18 cellular contexts compared by ENCODE assay signal in genomic region chr17:82949361-82949760, GRCh38.
"Had no signal": no experiment of that assay in that cellular context is flagged by ENCODE, and none has a peak within 500 bp of the region (broad histone marks: within the 10 kb centered on the region; RNA-seq: fewer than 3 reads in every experiment).

No MANE protein-coding gene starts in this region.

- H3K4me1 ChIP-seq: body of pancreas, suprapubic skin had no signal

- ATAC-seq: body of pancreas; naive thymus-derived CD8-positive, alpha-beta T cell; right cardiac atrium had no signal

- H3K27ac Mint-ChIP-seq: activated CD4-positive, alpha-beta T cell treated with anti-CD3 and anti-CD28 coated beads, Interleukin-2, amount 10 ng/mL, durations not matched to agents 7 days and 5 days; activated T-helper 1 cell treated with anti-CD3 and anti-CD28 coated beads, Interleukin-12 subunit alpha, Interleukin-12 subunit beta, Interleukin-2, Interleukin-4 antibody, amounts not matched to agents 30 ng/mL and 10 ng/mL and 1 ng/mL, durations not matched to agents 14 hours and 24 hours and 36 hours; type B pancreatic cell had no signal

- H3K4me3 Mint-ChIP-seq: activated CD4-positive, alpha-beta T cell treated with anti-CD3 and anti-CD28 coated beads, Interleukin-2, amount 10 ng/mL, durations not matched to agents 7 days and 5 days; activated naive CD4-positive, alpha-beta T cell treated with anti-CD3 and anti-CD28 coated beads, Interleukin-2, amount 50 U/mL, for 24 hours; activated T-helper 1 cell treated with anti-CD3 and anti-CD28 coated beads, Interleukin-12 subunit alpha, Interleukin-12 subunit beta, Interleukin-2, Interleukin-4 antibody, amounts not matched to agents 30 ng/mL and 10 ng/mL and 1 ng/mL, durations not matched to agents 14 hours and 24 hours and 36 hours; immature natural killer cell; naive thymus-derived CD8-positive, alpha-beta T cell; stimulated activated naive CD8-positive, alpha-beta T cell treated with anti-CD3 and anti-CD28 coated beads, Interleukin-15, Interleukin-2, amounts not matched to agents 100 ng/mL and 50 ng/mL, for 24 hours; type B pancreatic cell had no signal

- H3K27ac ChIP-seq: body of pancreas, epithelial cell of prostate, SK-N-MC, suprapubic skin had no signal

- H3K4me3 ChIP-seq: body of pancreas, SK-N-MC, suprapubic skin had no signal

- DNase-seq: activated CD4-positive, alpha-beta T cell treated with anti-CD3 and anti-CD28 coated beads, Interleukin-2, amount 10 ng/mL, durations not matched to agents 7 days and 5 days; amygdala; central memory CD4-positive, alpha-beta T cell; cortex of kidney; effector memory CD4-positive, alpha-beta T cell; foreskin melanocyte; immature natural killer cell; T-helper 9 cell had no signal

- H3K27me3 ChIP-seq: body of pancreas, suprapubic skin had no signal

- H3K27me3 Mint-ChIP-seq: activated CD4-positive, alpha-beta T cell treated with anti-CD3 and anti-CD28 coated beads, Interleukin-2, amount 10 ng/mL, durations not matched to agents 7 days and 5 days; activated naive CD4-positive, alpha-beta T cell treated with anti-CD3 and anti-CD28 coated beads, Interleukin-2, amount 50 U/mL, for 24 hours; naive thymus-derived CD8-positive, alpha-beta T cell; stimulated activated naive CD8-positive, alpha-beta T cell treated with anti-CD3 and anti-CD28 coated beads, Interleukin-15, Interleukin-2, amounts not matched to agents 100 ng/mL and 50 ng/mL, for 24 hours; type B pancreatic cell had no signal

- H3K4me1 Mint-ChIP-seq: activated CD4-positive, alpha-beta T cell treated with anti-CD3 and anti-CD28 coated beads, Interleukin-2, amount 10 ng/mL, durations not matched to agents 7 days and 5 days; activated naive CD4-positive, alpha-beta T cell treated with anti-CD3 and anti-CD28 coated beads, Interleukin-2, amount 50 U/mL, for 24 hours; immature natural killer cell had no signal
